Comparison of ENCODE assay signal across 2 cellular contexts in the genomic region with DNA sequence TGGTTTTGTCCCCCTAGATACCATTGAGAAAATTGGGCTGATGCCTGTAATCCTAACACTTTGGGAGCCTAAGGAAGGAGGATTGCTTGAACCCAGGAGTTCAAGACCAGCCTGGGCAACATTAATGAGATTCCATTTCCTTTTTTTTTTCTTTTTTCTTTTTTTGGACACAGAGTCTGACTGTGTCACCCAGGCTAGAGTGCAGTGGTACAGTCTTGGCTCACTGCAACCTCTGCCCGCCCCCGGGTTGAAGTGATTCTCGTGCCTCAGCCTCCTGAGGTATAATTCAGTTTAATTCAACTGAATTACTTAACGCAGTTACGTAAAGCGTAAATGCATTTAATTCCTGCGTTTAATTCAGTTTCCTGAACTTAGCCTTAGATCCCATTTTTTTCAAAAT.
TF ChIP-seq lines count a peak whose summit lies in the region.

No MANE protein-coding gene starts in this region.

TF ChIP-seq in HEK293, 187 proteins besides CTCF, POLR2A, EP300 and RAD21:
- TF ChIP-seq ZNF404 (tag by site-specific recombination; IDR thresholded peaks at IDR 0.05) (no peak), ZNF416 (tag by site-specific recombination; IDR thresholded peaks at IDR 0.05) (no peak), ZNF792 (tag by site-specific recombination; IDR thresholded peaks at IDR 0.05) (no peak)
- TF ChIP-seq, protein P1, sequence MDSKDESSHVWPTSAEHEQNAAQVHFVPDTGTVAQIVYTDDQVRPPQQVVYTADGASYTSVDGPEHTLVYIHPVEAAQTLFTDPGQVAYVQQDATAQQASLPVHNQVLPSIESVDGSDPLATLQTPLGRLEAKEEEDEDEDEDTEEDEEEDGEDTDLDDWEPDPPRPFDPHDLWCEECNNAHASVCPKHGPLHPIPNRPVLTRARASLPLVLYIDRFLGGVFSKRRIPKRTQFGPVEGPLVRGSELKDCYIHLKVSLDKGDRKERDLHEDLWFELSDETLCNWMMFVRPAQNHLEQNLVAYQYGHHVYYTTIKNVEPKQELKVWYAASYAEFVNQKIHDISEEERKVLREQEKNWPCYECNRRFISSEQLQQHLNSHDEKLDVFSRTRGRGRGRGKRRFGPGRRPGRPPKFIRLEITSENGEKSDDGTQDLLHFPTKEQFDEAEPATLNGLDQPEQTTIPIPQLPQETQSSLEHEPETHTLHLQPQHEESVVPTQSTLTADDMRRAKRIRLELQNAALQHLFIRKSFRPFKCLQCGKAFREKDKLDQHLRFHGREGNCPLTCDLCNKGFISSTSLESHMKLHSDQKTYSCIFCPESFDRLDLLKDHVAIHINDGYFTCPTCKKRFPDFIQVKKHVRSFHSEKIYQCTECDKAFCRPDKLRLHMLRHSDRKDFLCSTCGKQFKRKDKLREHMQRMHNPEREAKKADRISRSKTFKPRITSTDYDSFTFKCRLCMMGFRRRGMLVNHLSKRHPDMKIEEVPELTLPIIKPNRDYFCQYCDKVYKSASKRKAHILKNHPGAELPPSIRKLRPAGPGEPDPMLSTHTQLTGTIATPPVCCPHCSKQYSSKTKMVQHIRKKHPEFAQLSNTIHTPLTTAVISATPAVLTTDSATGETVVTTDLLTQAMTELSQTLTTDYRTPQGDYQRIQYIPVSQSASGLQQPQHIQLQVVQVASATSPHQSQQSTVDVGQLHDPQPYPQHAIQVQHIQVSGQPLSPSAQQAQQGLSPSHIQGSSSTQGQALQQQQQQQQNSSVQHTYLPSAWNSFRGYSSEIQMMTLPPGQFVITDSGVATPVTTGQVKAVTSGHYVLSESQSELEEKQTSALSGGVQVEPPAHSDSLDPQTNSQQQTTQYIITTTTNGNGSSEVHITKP (tag by site-specific recombination; IDR thresholded peaks at IDR 0.05): peak; percentile 84

TF ChIP-seq in HepG2, 621 proteins besides CTCF, POLR2A, EP300 and RAD21:
- TF ChIP-seq THAP11 (CRISPR knock-in tag; IDR thresholded peaks at IDR 0.05): no peak
- no peak for TF ChIP-seq ZNF713 (CRISPR knock-in tag; IDR thresholded peaks at IDR 0.05)
- TF ChIP-seq, protein P2, sequence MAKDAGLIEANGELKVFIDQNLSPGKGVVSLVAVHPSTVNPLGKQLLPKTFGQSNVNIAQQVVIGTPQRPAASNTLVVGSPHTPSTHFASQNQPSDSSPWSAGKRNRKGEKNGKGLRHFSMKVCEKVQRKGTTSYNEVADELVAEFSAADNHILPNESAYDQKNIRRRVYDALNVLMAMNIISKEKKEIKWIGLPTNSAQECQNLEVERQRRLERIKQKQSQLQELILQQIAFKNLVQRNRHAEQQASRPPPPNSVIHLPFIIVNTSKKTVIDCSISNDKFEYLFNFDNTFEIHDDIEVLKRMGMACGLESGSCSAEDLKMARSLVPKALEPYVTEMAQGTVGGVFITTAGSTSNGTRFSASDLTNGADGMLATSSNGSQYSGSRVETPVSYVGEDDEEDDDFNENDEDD (CRISPR knock-in tag; IDR thresholded peaks at IDR 0.05; ENCODE audit: borderline replicate concordance): no peak
- no peak for TF ChIP-seq MAFG (CRISPR knock-in tag; IDR thresholded peaks at IDR 0.05)
- TF ChIP-seq KLF15 (CRISPR knock-in tag; IDR thresholded peaks at IDR 0.05; ENCODE audit: borderline replicate concordance): no peak
- TF ChIP-seq PHB2 (IDR thresholded peaks at IDR 0.05; ENCODE audit: partially characterized antibody): no peak
- no peak for TF ChIP-seq ZNF263 (CRISPR knock-in tag; IDR thresholded peaks at IDR 0.05)
- no peak for TF ChIP-seq ZNF556 (CRISPR knock-in tag; IDR thresholded peaks at IDR 0.05; ENCODE audit: borderline replicate concordance)
- no peak for TF ChIP-seq GATAD2A (CRISPR knock-in tag; IDR thresholded peaks at IDR 0.05)
- TF ChIP-seq ZNF329 (CRISPR knock-in tag; IDR thresholded peaks at IDR 0.05; ENCODE audit: low read depth): no peak
- no peak for TF ChIP-seq ZBTB20 (CRISPR knock-in tag; IDR thresholded peaks at IDR 0.05; ENCODE audit: borderline replicate concordance, low read depth)
- TF ChIP-seq ZNF724P (CRISPR knock-in tag; IDR thresholded peaks at IDR 0.05; ENCODE audit: borderline replicate concordance): no peak
- TF ChIP-seq, protein P3, sequence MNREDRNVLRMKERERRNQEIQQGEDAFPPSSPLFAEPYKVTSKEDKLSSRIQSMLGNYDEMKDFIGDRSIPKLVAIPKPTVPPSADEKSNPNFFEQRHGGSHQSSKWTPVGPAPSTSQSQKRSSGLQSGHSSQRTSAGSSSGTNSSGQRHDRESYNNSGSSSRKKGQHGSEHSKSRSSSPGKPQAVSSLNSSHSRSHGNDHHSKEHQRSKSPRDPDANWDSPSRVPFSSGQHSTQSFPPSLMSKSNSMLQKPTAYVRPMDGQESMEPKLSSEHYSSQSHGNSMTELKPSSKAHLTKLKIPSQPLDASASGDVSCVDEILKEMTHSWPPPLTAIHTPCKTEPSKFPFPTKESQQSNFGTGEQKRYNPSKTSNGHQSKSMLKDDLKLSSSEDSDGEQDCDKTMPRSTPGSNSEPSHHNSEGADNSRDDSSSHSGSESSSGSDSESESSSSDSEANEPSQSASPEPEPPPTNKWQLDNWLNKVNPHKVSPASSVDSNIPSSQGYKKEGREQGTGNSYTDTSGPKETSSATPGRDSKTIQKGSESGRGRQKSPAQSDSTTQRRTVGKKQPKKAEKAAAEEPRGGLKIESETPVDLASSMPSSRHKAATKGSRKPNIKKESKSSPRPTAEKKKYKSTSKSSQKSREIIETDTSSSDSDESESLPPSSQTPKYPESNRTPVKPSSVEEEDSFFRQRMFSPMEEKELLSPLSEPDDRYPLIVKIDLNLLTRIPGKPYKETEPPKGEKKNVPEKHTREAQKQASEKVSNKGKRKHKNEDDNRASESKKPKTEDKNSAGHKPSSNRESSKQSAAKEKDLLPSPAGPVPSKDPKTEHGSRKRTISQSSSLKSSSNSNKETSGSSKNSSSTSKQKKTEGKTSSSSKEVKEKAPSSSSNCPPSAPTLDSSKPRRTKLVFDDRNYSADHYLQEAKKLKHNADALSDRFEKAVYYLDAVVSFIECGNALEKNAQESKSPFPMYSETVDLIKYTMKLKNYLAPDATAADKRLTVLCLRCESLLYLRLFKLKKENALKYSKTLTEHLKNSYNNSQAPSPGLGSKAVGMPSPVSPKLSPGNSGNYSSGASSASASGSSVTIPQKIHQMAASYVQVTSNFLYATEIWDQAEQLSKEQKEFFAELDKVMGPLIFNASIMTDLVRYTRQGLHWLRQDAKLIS (CRISPR knock-in tag; IDR thresholded peaks at IDR 0.05): no peak
- TF ChIP-seq, protein P4, sequence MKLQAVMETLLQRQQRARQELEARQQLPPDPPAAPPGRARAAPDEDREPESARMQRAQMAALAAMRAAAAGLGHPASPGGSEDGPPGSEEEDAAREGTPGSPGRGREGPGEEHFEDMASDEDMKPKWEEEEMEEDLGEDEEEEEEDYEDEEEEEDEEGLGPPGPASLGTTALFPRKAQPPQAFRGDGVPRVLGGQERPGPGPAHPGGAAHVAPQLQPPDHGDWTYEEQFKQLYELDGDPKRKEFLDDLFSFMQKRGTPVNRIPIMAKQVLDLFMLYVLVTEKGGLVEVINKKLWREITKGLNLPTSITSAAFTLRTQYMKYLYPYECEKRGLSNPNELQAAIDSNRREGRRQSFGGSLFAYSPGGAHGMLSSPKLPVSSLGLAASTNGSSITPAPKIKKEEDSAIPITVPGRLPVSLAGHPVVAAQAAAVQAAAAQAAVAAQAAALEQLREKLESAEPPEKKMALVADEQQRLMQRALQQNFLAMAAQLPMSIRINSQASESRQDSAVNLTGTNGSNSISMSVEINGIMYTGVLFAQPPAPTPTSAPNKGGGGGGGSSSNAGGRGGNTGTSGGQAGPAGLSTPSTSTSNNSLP (IDR thresholded peaks at IDR 0.05; ENCODE audit: low read depth, low read length): no peak
- no peak for TF ChIP-seq PLRG1 (conservative IDR thresholded peaks at IDR 0.05)
- TF ChIP-seq PAF1 (CRISPR knock-in tag; IDR thresholded peaks at IDR 0.05): no peak
TF ChIP-seq in HepG2: peak in this region for 0.
